1 cellular context compared by ENCODE assay signal in genomic region chr4:39502034-39502658, GRCh38.
TF ChIP-seq lines count a peak whose summit lies in the region.

No MANE protein-coding gene starts in this region.

TF ChIP-seq in HepG2, 621 proteins besides CTCF, POLR2A, EP300 and RAD21:
- no peak for TF ChIP-seq PRPF4 (IDR thresholded peaks at IDR 0.05; ENCODE audit: low read depth, low read length, poor library complexity, severe bottlenecking)
- peak; percentile 93 for TF ChIP-seq RBM22 (optimal IDR thresholded peaks at IDR 0.05; ENCODE audit: low read length)
